In the genomic region with DNA sequence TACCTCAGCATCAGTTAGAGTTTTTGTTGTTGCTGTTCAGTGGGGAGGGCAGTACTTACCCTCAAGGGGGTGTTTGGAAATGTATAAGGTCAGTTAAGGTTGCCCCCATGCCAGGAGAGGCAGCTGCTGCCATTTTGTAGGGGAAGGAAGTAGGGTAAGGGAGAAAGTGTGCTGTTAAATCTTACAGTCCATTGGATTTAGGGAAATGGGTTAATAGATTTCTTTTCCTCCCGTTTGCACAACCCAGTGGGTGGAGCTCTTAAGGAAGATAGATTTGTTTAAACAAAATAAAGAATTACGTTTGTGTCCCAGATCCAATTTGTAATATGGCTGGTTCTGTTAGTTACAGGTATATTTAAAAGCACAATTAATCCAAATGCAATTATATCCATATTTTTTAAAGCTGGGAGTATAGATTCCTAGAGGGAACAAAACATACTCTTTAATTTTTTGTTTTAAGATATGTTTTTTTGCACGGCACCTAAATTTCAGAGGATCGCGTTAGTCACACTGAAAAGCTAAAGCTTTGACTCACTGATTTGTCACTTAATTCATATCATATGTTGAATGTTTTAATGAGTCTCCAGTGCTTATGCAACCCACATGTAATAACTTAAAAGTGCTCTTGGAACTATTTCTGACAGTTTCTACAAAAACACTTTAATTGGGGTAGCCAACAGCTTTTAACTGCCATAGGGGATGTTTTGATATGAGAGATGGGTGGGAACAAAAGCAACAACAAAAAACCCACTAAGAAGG, we compare ENCODE assay signal across 14 cellular contexts. TPM values are rescaled to one million over a fixed set of nuclear protein-coding genes. Genes with fewer than 3 reads are reported as not detected.
A peak's percentile ranks its signal among the peaks of the same experiment; 100 is the strongest.
DNase-seq lines count a peak whose midpoint lies in the region; ATAC-seq and TF ChIP-seq lines count a peak whose summit lies in the region.
"Had no signal": no experiment of that assay in that cellular context is flagged by ENCODE, and none has a peak within 500 bp of the region (broad histone marks: within the 10 kb centered on the region; RNA-seq: fewer than 3 reads in every experiment).

No MANE protein-coding gene starts in this region.

- no peak for TF ChIP-seq CTCF in AG09309 (IDR thresholded peaks at IDR 0.05; ENCODE audit: control insufficient read depth, insufficient read depth, low read depth, low read length, missing control alignments)
- no peak for TF ChIP-seq CTCF in mammary epithelial cell (conservative IDR thresholded peaks at IDR 0.05 in 1 of 2, IDR thresholded peaks at IDR 0.05 in 1 of 2; ENCODE audit: extremely low read depth in 1 of 2, insufficient read depth in 1 of 2, low read depth in 1 of 2, low read length in 2 of 2)

- H3K4me2 ChIP-seq in mammary epithelial cell (ENCODE audit: insufficient read depth, low read depth, low read length) = no peak overlapping the region
- H3K4me2 ChIP-seq in mesenchymal stem cell (ENCODE audit: low read length, poor library complexity, severe bottlenecking) = no peak overlapping the region

- H3K14ac ChIP-seq in mesenchymal stem cell (ENCODE audit: low read length in 2 of 2) = no peak overlapping the region

- no peak overlapping the region for H2BK12ac ChIP-seq in mesenchymal stem cell (ENCODE audit: low read length in 2 of 2)

- H3K79me2 ChIP-seq in mammary epithelial cell (ENCODE audit: insufficient read depth, low read length) = no peaks in the 10 kb centered on the region

- H2BK120ac ChIP-seq in mesenchymal stem cell (ENCODE audit: low read depth, low read length) = no peak overlapping the region

- WGBS in mammary epithelial cell (ENCODE audit: low coverage, missing lambda C conversion rate) = 59% methylated on average over 5 of the region's 5 CpGs
- WGBS in mesenchymal stem cell = 83% methylated on average over 1 of the region's 5 CpGs

- in situ Hi-C loops in mammary epithelial cell (cut with MboI; ENCODE audit: low sequenced_read_pairs in 2 of 2) = no loop called here

- H3K27me3 ChIP-seq in MG63 (no peaks in the 10 kb centered on the region), mammary epithelial cell (ENCODE audit: insufficient read depth, low read length) (no peaks in the 10 kb centered on the region), mesenchymal stem cell (ENCODE audit: control insufficient read depth in 1 of 2, insufficient read depth in 1 of 2, low read length in 2 of 2) (no peaks in the 10 kb centered on the region)
- H3K27me3 ChIP-seq: colonic mucosa had no signal

- ATAC-seq in GM18519 (IDR thresholded peaks at IDR 0.05; ENCODE audit: low FRiP score, unreplicated experiment) = no peak
- no peak for ATAC-seq in stimulated activated naive CD8-positive, alpha-beta T cell treated with anti-CD3 and anti-CD28 coated beads, Interleukin-15, Interleukin-2, amounts not matched to agents 100 U/mL and 50 U/mL, for 24 hours
- ATAC-seq: left cardiac atrium; natural killer cell treated with Interleukin-12 subunit alpha and Interleukin-12 subunit beta and Interleukin-15 and Interleukin-18, amount 100 ng/mL, for 72 hours; T-helper 17 cell had no signal

- H4K8ac ChIP-seq in mesenchymal stem cell (ENCODE audit: low read length) = no peak overlapping the region

- H3K4me1 ChIP-seq in mammary epithelial cell (ENCODE audit: insufficient read depth, low read length) (peaks cover 6% of the 10 kb centered on the region), mesenchymal stem cell (ENCODE audit: control insufficient read depth, insufficient read depth, low read depth, low read length) (no peaks in the 10 kb centered on the region)
- H3K4me1 ChIP-seq: colonic mucosa had no signal

- H4K91ac ChIP-seq in mesenchymal stem cell (ENCODE audit: low read length) = no peak overlapping the region

- H3K4me3 ChIP-seq in AG09309 (ENCODE audit: control insufficient read depth, low read depth, low read length) (no peak overlapping the region), MG63 (no peak overlapping the region), mammary epithelial cell (replicated peaks in 1 of 3; ENCODE audit: insufficient read depth in 1 of 3, low read depth in 2 of 3, low read length in 3 of 3) (no peak overlapping the region), mesenchymal stem cell (ENCODE audit: insufficient read depth in 1 of 2, low read depth in 1 of 2, low read length in 2 of 2) (peak overlapping the region in 1 of 2 experiments; percentile 25)
- H3K4me3 ChIP-seq: colonic mucosa had no signal

- no peaks in the 10 kb centered on the region for H3K79me1 ChIP-seq in mesenchymal stem cell (replicated peaks; ENCODE audit: low read length, poor library complexity, severe bottlenecking)

- no peak overlapping the region for H3K4ac ChIP-seq in mesenchymal stem cell (ENCODE audit: low read depth in 1 of 2, low read length in 2 of 2)

- H3K9me3 ChIP-seq in MG63 (no peaks in the 10 kb centered on the region), mammary epithelial cell (replicated peaks; ENCODE audit: insufficient read depth, low read length) (no peaks in the 10 kb centered on the region), mesenchymal stem cell (ENCODE audit: control insufficient read depth, low read length) (no peaks in the 10 kb centered on the region)
- H3K9me3 ChIP-seq: colonic mucosa had no signal

- H2BK15ac ChIP-seq in mesenchymal stem cell (ENCODE audit: low read depth, poor library complexity, severe bottlenecking) = no peak overlapping the region

- dilution Hi-C loops in mammary epithelial cell (cut with HindIII; ENCODE audit: low sequenced_read_pairs) = no loop called here

- H3K9ac ChIP-seq in mammary epithelial cell (ENCODE audit: insufficient read depth, low read length) = no peak overlapping the region
- peak overlapping the region; percentile 83 for H3K9ac ChIP-seq in mesenchymal stem cell (ENCODE audit: low read length)

- H3K27ac ChIP-seq in mammary epithelial cell (ENCODE audit: insufficient read depth, low read depth, low read length) (no peak overlapping the region), mesenchymal stem cell (ENCODE audit: low read length, poor library complexity, severe bottlenecking) (no peak overlapping the region), substantia nigra (ENCODE audit: low read depth, low read length, poor library complexity, severe bottlenecking) (no peak overlapping the region)
- H3K27ac ChIP-seq: colonic mucosa had no signal

- intact Hi-C loops in mammary epithelial cell (cut with micrococcal nuclease) = no loop called here

- no TSS peak for BruUV-seq in mammary epithelial cell (replicated peaks; lab: Mats Ljungman, UMichigan)

- H3K36me3 ChIP-seq in MG63 (no peaks in the 10 kb centered on the region), mammary epithelial cell (ENCODE audit: insufficient read depth, low read length) (no peaks in the 10 kb centered on the region), mesenchymal stem cell (ENCODE audit: control insufficient read depth in 1 of 2, insufficient read depth in 2 of 2, low read depth in 1 of 2, low read length in 2 of 2) (no peaks in the 10 kb centered on the region)
- H3K36me3 ChIP-seq: colonic mucosa had no signal

- H3K18ac ChIP-seq in mesenchymal stem cell (ENCODE audit: low read depth in 1 of 2, low read length in 2 of 2) = no peak overlapping the region

- H2AK5ac ChIP-seq in mesenchymal stem cell (ENCODE audit: low read length, severe bottlenecking) = no peak overlapping the region

- no peaks in the 10 kb centered on the region for H4K20me1 ChIP-seq in mammary epithelial cell (ENCODE audit: insufficient read depth, low read length)

- peak overlapping the region; percentile 38 for H2AFZ ChIP-seq in mammary epithelial cell (ENCODE audit: low read depth, low read length)
- H2AFZ ChIP-seq in mesenchymal stem cell (ENCODE audit: low read depth, low read length) = no peak overlapping the region

- H2BK5ac ChIP-seq in mesenchymal stem cell (ENCODE audit: low read depth, low read length, poor library complexity, severe bottlenecking) = no peak overlapping the region

- no peak overlapping the region for H3K23ac ChIP-seq in mesenchymal stem cell (ENCODE audit: low read length in 2 of 2)

- CTCF ChIA-PET in mammary epithelial cell (lab: Charles Lee; ENCODE audit: low non-redundant PET) = interaction anchor here (0.7 kb wide), 1 partner anchor 1107 kb away, joined by 3 read pairs; no protein-coding TSS in a partner anchor

- peak; percentile 88 for DNase-seq in AG09309 (ENCODE audit: low read depth)
- peak; percentile 2 for DNase-seq in MG63
- peak; percentile 31 for DNase-seq in mammary epithelial cell
- no peak for DNase-seq in mesenchymal stem cell
- DNase-seq in stimulated activated naive CD8-positive, alpha-beta T cell treated with anti-CD3 and anti-CD28 coated beads, Interleukin-15, Interleukin-2, amounts not matched to agents 100 U/mL and 50 U/mL, for 24 hours = no peak
- no peak for DNase-seq in kidney tubule cell (ENCODE audit: low spot score)
- no peak for DNase-seq in substantia nigra (lab: John Stamatoyannopoulos, UW)
- DNase-seq: activated CD4-positive, alpha-beta memory T cell treated with anti-CD3 and anti-CD28 coated beads for 36 hours; activated gamma-delta T cell treated with Interleukin-2 at 50 U/mL for 16 hours; colonic mucosa; left cardiac atrium; T-helper 17 cell had no signal

RNA-seq across cellular contexts. Expression of a gene that starts 9.0 kb away (rescaled TPM):
- 3.9 and 12.3 TPM in 2 replicates for total RNA-seq in MG63 (2014; rRNA removed; shearing (Covaris generic); ENCODE audit: low replicate concordance)
- total RNA-seq in mammary epithelial cell = 10 to 100 TPM; 10.8 to 17.4 TPM
- 2.4 TPM for polyA plus RNA-seq in mammary epithelial cell
- 2.2 TPM for polyA minus RNA-seq in mammary epithelial cell
- 14.3 TPM for polyA plus RNA-seq in mesenchymal stem cell (2013, experiment 1 of 2)
- polyA plus RNA-seq in mesenchymal stem cell (2013, experiment 2 of 2) = 14.1 TPM

Comparison
In these comparisons a context has a peak if more than half of its experiments do, and no peak if none do; other contexts are left out.
1. DNase-seq: peak in AG09309 (single experiment), MG63 (single experiment) and mammary epithelial cell (single experiment); none in mesenchymal stem cell (single experiment), stimulated activated naive CD8-positive, alpha-beta T cell treated with anti-CD3 and anti-CD28 coated beads, Interleukin-15, Interleukin-2, amounts not matched to agents 100 U/mL and 50 U/mL, for 24 hours (single experiment), kidney tubule cell (single experiment) and substantia nigra (0 of 49).